ENCODE assay signal across 23 cellular contexts in genomic region chr1:221350091-221350490, GRCh38.
"Had no signal": no experiment of that assay in that cellular context is flagged by ENCODE, and none has a peak within 500 bp of the region (broad histone marks: within the 10 kb centered on the region; RNA-seq: fewer than 3 reads in every experiment).

No MANE protein-coding gene starts in this region.

- H3K4me1 ChIP-seq: heart left ventricle, pancreas, prostate gland, right lobe of liver, spleen, testis, upper lobe of right lung, vagina had no signal

- H3K27ac ChIP-seq: dorsolateral prefrontal cortex, heart left ventricle, pancreas, prostate gland, right lobe of liver, spleen, testis, tibial nerve, upper lobe of right lung, vagina had no signal

- DNase-seq: cortex of kidney; dorsolateral prefrontal cortex; effector CD8-positive, alpha-beta T cell; heart left ventricle; hippocampal formation; left colon; mammary epithelial cell; natural killer cell; nucleus accumbens; pancreas; right lobe of liver; spleen; stimulated activated CD4-positive, alpha-beta T cell treated with anti-CD3 and anti-CD28 coated beads, Interleukin-15, amount 100 ng/mL, for 24 hours; stimulated activated CD4-positive, alpha-beta T cell treated with anti-CD3 and anti-CD28 coated beads, Interleukin-1b, Interleukin-23, amount 100 ng/mL, for 48 hours; stimulated activated CD4-positive, alpha-beta T cell treated with anti-CD3 and anti-CD28 coated beads, Interleukin-4, amount 100 ng/mL, for 24 hours; stimulated activated naive CD8-positive, alpha-beta T cell treated with anti-CD3 and anti-CD28 coated beads, Interleukin-15, amount 100 ng/mL, for 72 hours; testis; upper lobe of right lung had no signal

- H3K4me3 Mint-ChIP-seq: natural killer cell; neural crest cell; stimulated activated memory B cell treated with anti-CD40 and anti-IgM and Interleukin-4, amounts not matched to agents 10 μg/mL and 1 μg/mL and 100 μg/mL, for 72 hours; stimulated activated naive CD8-positive, alpha-beta T cell treated with anti-CD3 and anti-CD28 coated beads, Interleukin-15, amount 100 ng/mL, for 72 hours had no signal

- H3K4me1 Mint-ChIP-seq: natural killer cell; neural crest cell; stimulated activated memory B cell treated with anti-CD40 and anti-IgM and Interleukin-4, amounts not matched to agents 10 μg/mL and 1 μg/mL and 100 μg/mL, for 72 hours; stimulated activated naive CD8-positive, alpha-beta T cell treated with anti-CD3 and anti-CD28 coated beads, Interleukin-15, amount 100 ng/mL, for 72 hours had no signal

- H3K9me3 Mint-ChIP-seq: natural killer cell; stimulated activated memory B cell treated with anti-CD40 and anti-IgM and Interleukin-4, amounts not matched to agents 10 μg/mL and 1 μg/mL and 100 μg/mL, for 72 hours; stimulated activated naive CD8-positive, alpha-beta T cell treated with anti-CD3 and anti-CD28 coated beads, Interleukin-15, amount 100 ng/mL, for 72 hours had no signal

- H3K27me3 ChIP-seq: heart left ventricle, pancreas, right lobe of liver, spleen, testis, tibial nerve, upper lobe of right lung, vagina had no signal

- H3K36me3 ChIP-seq: heart left ventricle, pancreas, prostate gland, right lobe of liver, spleen, tibial nerve, upper lobe of right lung, vagina had no signal

- H3K9me3 ChIP-seq: heart left ventricle, pancreas, prostate gland, right lobe of liver, spleen, testis, tibial nerve, upper lobe of right lung, vagina had no signal

- ATAC-seq: heart left ventricle; left colon; natural killer cell; pancreas; right lobe of liver; stimulated activated memory B cell treated with anti-CD40 and anti-IgM and Interleukin-4, amounts not matched to agents 10 μg/mL and 1 μg/mL and 100 μg/mL, for 72 hours; stimulated activated naive CD8-positive, alpha-beta T cell treated with anti-CD3 and anti-CD28 coated beads, Interleukin-15, amount 100 ng/mL, for 72 hours; upper lobe of right lung had no signal

- H3K4me3 ChIP-seq: dorsolateral prefrontal cortex, heart left ventricle, pancreas, prostate gland, right lobe of liver, spleen, testis, tibial nerve, upper lobe of right lung, vagina had no signal

- H3K36me3 Mint-ChIP-seq: natural killer cell; stimulated activated memory B cell treated with anti-CD40 and anti-IgM and Interleukin-4, amounts not matched to agents 10 μg/mL and 1 μg/mL and 100 μg/mL, for 72 hours had no signal

- H3K27ac Mint-ChIP-seq: natural killer cell; stimulated activated memory B cell treated with anti-CD40 and anti-IgM and Interleukin-4, amounts not matched to agents 10 μg/mL and 1 μg/mL and 100 μg/mL, for 72 hours; stimulated activated naive CD8-positive, alpha-beta T cell treated with anti-CD3 and anti-CD28 coated beads, Interleukin-15, amount 100 ng/mL, for 72 hours had no signal

- H3K27me3 Mint-ChIP-seq: stimulated activated memory B cell treated with anti-CD40 and anti-IgM and Interleukin-4, amounts not matched to agents 10 μg/mL and 1 μg/mL and 100 μg/mL, for 72 hours; stimulated activated naive CD8-positive, alpha-beta T cell treated with anti-CD3 and anti-CD28 coated beads, Interleukin-15, amount 100 ng/mL, for 72 hours had no signal
